In the genomic region with DNA sequence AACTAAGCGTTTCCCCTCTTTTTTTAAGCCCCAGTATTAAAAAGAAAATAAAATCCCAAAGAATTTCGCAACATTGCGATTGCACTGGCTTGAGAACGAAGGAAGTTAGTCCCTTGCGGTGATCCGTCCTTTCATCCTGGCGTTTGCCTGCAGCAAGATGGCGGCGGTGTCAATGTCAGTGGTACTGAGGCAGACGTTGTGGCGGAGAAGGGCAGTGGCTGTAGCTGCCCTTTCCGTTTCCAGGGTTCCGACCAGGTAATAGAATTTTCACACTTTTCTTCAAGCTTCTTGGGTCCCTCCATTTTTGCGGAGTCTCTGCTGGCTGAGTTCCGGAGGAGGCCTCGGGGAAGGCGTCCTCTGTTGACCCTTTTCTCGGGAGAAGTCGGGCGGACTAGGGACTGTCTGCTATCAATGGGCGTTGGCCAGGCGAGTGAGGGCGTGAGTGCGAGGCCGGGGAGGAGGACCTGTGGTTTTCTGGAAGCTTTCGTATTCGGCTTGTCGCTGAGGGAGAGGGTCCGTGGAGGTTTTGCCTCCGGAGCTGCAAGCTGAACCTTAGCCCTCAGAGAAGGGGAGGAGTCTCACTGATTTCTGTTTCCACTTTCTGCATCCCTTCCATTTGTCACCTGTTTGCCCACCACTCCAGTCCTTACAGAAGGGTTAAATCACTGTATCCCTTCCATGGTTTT, we compare ENCODE assay signal across 8 cellular contexts. TPM values are rescaled to one million over a fixed set of nuclear protein-coding genes. Genes with fewer than 3 reads are reported as not detected.
DNase-seq lines count a peak whose midpoint lies in the region; ATAC-seq, FAIRE-seq and TF ChIP-seq lines count a peak whose summit lies in the region.

A gene (plus strand): TSS at position 134 of the 686 bp plus-strand sequence. CDS start 24 bp downstream, at position 158.

- TF ChIP-seq POLR2A in GM12892 (IDR thresholded peaks at IDR 0.05; ENCODE audit: low read depth, low read length): peak; percentile 84
- peak in 1 of 2 donors; percentile 31 for TF ChIP-seq POLR2A in uterus (IDR thresholded peaks at IDR 0.05)

- H3K4me3 ChIP-seq in right cardiac atrium (ENCODE audit: low read length) (peak within 1 kb of the TSS; percentile 88), uterus (peak within 1 kb of the TSS; percentile 80 to 83)

- intact Hi-C loops in right cardiac atrium (cut with DNase I) (no loop called here), uterus (cut with DNase I; ENCODE audit: low total_unique reads) (no loop called here)

- no peaks in the 10 kb centered on the region for H3K36me3 ChIP-seq in uterus

- ATAC-seq in HG02840 (IDR thresholded peaks at IDR 0.05; ENCODE audit: low FRiP score, unreplicated experiment): peak; percentile 93
- ATAC-seq in T-helper 17 cell: peak; percentile 93
- peak; percentile 94 to 98 for ATAC-seq in right cardiac atrium

- peak within 1 kb of the TSS; percentile 99 for H3K27ac Mint-ChIP-seq in T-helper 17 cell

- H3K4me1 ChIP-seq in right cardiac atrium (ENCODE audit: control insufficient read depth, insufficient read depth, low read length) (no peaks in the 10 kb centered on the region), uterus (peaks cover 0 to 8% of the 10 kb centered on the region in 2 donors)

- TF ChIP-seq CTCF in uterus (IDR thresholded peaks at IDR 0.05): no peak

- under 1% methylated on average over 30 of the region's 30 CpGs for WGBS in right cardiac atrium

- H3K4me3 Mint-ChIP-seq in T-helper 17 cell: peak within 1 kb of the TSS; percentile 98

- H3K27me3 ChIP-seq in right cardiac atrium (ENCODE audit: control insufficient read depth, insufficient read depth) (no peaks in the 10 kb centered on the region), uterus (no peaks in the 10 kb centered on the region)

- peak within 1 kb of the TSS; percentile 91 for H3K27ac ChIP-seq in angular gyrus (ENCODE audit: low read depth, low read length)
- H3K27ac ChIP-seq in right cardiac atrium (ENCODE audit: low read length): peak within 1 kb of the TSS; percentile 92
- H3K27ac ChIP-seq in uterus: peak within 1 kb of the TSS; percentile 73 to 88

- H3K36me3 Mint-ChIP-seq in T-helper 17 cell (ENCODE audit: low read depth): peaks cover 4% of the 10 kb centered on the region

- peak; percentile 18 for DNase-seq in GM12892 (ENCODE audit: insufficient read length)
- DNase-seq in NCI-H146 (lab: John Stamatoyannopoulos, UW): peak; percentile 86
- peak; percentile 28 to 57 (median 34) for DNase-seq in T-helper 17 cell
- DNase-seq in right cardiac atrium: peak; percentile 87 to 93 (median 91)
- DNase-seq in pulmonary artery endothelial cell (ENCODE audit: low read depth, low spot score): peak; percentile 71
- DNase-seq in uterus: peak; percentile 83 to 89

- H3K9me3 ChIP-seq in T-helper 17 cell (ENCODE audit: control insufficient read depth, low read length, poor library complexity, severe bottlenecking) (no peaks in the 10 kb centered on the region), right cardiac atrium (ENCODE audit: control insufficient read depth, low read length) (no peaks in the 10 kb centered on the region), uterus (no peaks in the 10 kb centered on the region)

- FAIRE-seq in GM12892 (lab: Jason Lieb, UNC): peak; percentile 92

- H3K27me3 Mint-ChIP-seq in T-helper 17 cell: peaks cover 36% of the 10 kb centered on the region

- peaks cover 26% of the 10 kb centered on the region for H3K4me1 Mint-ChIP-seq in T-helper 17 cell

RNA-seq across cellular contexts. Expression of the gene that starts here (rescaled TPM):
- 121 TPM for polyA plus RNA-seq in GM12892 (2012; ENCODE audit: missing spikeins)
- total RNA-seq in T-helper 17 cell: 10 to 100 TPM; 23.3 to 24.4 TPM
- 100 to 1,000 TPM; 101 to 124 (median 114) TPM for total RNA-seq in right cardiac atrium
- 177 TPM for polyA plus RNA-seq in right cardiac atrium
- total RNA-seq in pulmonary artery endothelial cell: 93.8 and 118 TPM in 2 replicates
- total RNA-seq in uterus: 100 to 1,000 TPM in 1 of 4 donors, 10 to 100 TPM in 3; 63.2 to 106 (median 92.2) TPM

Comparison
In these comparisons a context has a peak if more than half of its experiments do, and no peak if none do; other contexts are left out.
1. Peak in every context shown above with its lines: DNase-seq, ATAC-seq, H3K4me3 ChIP-seq and H3K27ac ChIP-seq.
2. DNase-seq: peak in every context shown above with its lines; median percentile 91 in right cardiac atrium; 86 in NCI-H146; 86 in uterus; 71 in pulmonary artery endothelial cell; 34 in T-helper 17 cell; 18 in GM12892.